In genomic region chr5:140551872-140552271, GRCh38 we compare ENCODE assay signal across 13 cellular contexts.
"Had no signal": no experiment of that assay in that cellular context is flagged by ENCODE, and none has a peak within 500 bp of the region (broad histone marks: within the 10 kb centered on the region; RNA-seq: fewer than 3 reads in every experiment).

No MANE protein-coding gene starts in this region.

- H3K27me3 ChIP-seq: ascending aorta, dorsolateral prefrontal cortex, esophagus squamous epithelium, ovary had no signal

- H3K9me3 ChIP-seq: ascending aorta, esophagus squamous epithelium, ovary had no signal

- H3K9me3 Mint-ChIP-seq: activated CD4-positive, alpha-beta T cell treated with anti-CD3 and anti-CD28 coated beads, Interleukin-2, amount 10 ng/mL, durations not matched to agents 7 days and 5 days; nephron progenitor cell; type B pancreatic cell; WTC11 had no signal

- H3K27me3 Mint-ChIP-seq: activated CD4-positive, alpha-beta T cell treated with anti-CD3 and anti-CD28 coated beads, Interleukin-2, amount 10 ng/mL, durations not matched to agents 7 days and 5 days; type B pancreatic cell had no signal

- H3K27ac ChIP-seq: ascending aorta, esophagus squamous epithelium, ovary, SK-N-MC had no signal

- H3K4me3 Mint-ChIP-seq: activated CD4-positive, alpha-beta T cell treated with anti-CD3 and anti-CD28 coated beads, Interleukin-2, amount 10 ng/mL, durations not matched to agents 7 days and 5 days; nephron progenitor cell; type B pancreatic cell; WTC11 had no signal

- ATAC-seq: left colon, WTC11 had no signal

- H3K4me3 ChIP-seq: ascending aorta, dorsolateral prefrontal cortex, esophagus squamous epithelium, lung, ovary, SK-N-MC had no signal

- DNase-seq: activated CD4-positive, alpha-beta T cell treated with anti-CD3 and anti-CD28 coated beads, Interleukin-2, amount 10 ng/mL, durations not matched to agents 7 days and 5 days; dorsolateral prefrontal cortex; esophagus squamous epithelium; foreskin fibroblast; left colon; nephron progenitor cell; ovary; stimulated activated CD4-positive, alpha-beta T cell treated with anti-CD3 and anti-CD28 coated beads, Interleukin-4, amount 100 ng/mL, for 1 hour had no signal

- H3K36me3 ChIP-seq: ovary had no signal

- H3K27ac Mint-ChIP-seq: nephron progenitor cell, type B pancreatic cell, WTC11 had no signal
